In the genomic region with DNA sequence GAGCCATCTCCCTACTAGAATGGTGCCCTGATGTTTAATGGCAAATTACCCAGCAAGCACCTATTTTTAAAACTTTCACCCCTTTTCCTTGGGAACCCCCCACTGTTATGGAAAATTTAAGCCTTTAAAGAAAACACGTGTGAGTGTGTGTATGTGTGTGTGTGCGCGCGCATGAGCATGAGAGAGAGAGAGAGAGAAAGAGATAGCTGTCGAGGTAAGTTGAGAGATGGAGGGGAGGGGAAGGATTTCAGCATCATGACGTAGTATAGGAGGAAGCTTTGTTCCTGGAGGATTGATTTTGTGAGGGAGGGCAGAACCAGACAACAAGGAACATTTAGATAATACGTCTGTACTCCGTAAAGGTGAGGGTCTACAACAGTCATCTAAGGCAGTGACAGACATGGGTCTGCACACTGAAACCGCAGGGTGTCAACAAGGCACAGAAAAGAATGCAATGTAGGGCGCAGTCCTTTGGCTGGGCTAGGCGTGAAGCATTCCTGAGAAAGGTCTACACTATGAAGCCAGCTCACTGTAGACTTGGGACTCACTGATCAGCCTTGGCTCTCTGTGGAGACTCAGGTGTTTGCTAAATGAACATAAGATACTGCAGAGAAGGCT, we compare ENCODE assay signal across 8 cellular contexts.
DNase-seq lines count a peak whose midpoint lies in the region; TF ChIP-seq lines count a peak whose summit lies in the region.

No MANE protein-coding gene starts in this region.

- CTCF ChIA-PET in activated naive CD4-positive, alpha-beta T cell treated with anti-CD3 and anti-CD28 coated beads for 36 hours (lab: Charles Lee), result interaction anchor here (0.8 kb wide), 1 partner anchor 484 kb away, joined by 3 read pairs; no protein-coding TSS in a partner anchor

- WGBS in thymus, result 57% methylated on average over 11 of the region's 11 CpGs

- DNase-seq in activated naive CD4-positive, alpha-beta T cell treated with anti-CD3 and anti-CD28 coated beads for 36 hours, result no peak
- DNase-seq in activated naive CD4-positive, alpha-beta T cell treated with Interleukin-2 at 50 U/mL for 16 hours, result no peak
- peak; percentile 15 for DNase-seq in astrocyte of the spinal cord (ENCODE audit: low read depth, low spot score)
- peak; percentile 26 for DNase-seq in kidney tubule cell (ENCODE audit: low spot score)
- no peak for DNase-seq in DMS 273 treated with DMSO at 0.1 percent for 48 hours (lab: John Stamatoyannopoulos, UW)
- no peak for DNase-seq in NCI-H226
- DNase-seq in midbrain (lab: John Stamatoyannopoulos, UW), result no peak

- H3K27ac ChIP-seq in thymus (ENCODE audit: low read depth), result no peak overlapping the region

- H3K4me3 ChIP-seq in astrocyte of the spinal cord (ENCODE audit: low read depth, low read length) (peak overlapping the region; percentile 48), thymus (ENCODE audit: low read length) (peak overlapping the region; percentile 38)

- H3K9me3 Mint-ChIP-seq in activated naive CD4-positive, alpha-beta T cell treated with anti-CD3 and anti-CD28 coated beads for 36 hours, result peaks cover 4% of the 10 kb centered on the region

- H3K27ac Mint-ChIP-seq in activated naive CD4-positive, alpha-beta T cell treated with anti-CD3 and anti-CD28 coated beads for 36 hours, result no peak overlapping the region

- peaks cover 16% of the 10 kb centered on the region for H3K27me3 Mint-ChIP-seq in activated naive CD4-positive, alpha-beta T cell treated with anti-CD3 and anti-CD28 coated beads for 36 hours (ENCODE audit: low read depth)

- intact Hi-C loops in activated naive CD4-positive, alpha-beta T cell treated with anti-CD3 and anti-CD28 coated beads for 36 hours (cut with micrococcal nuclease), result loop anchor here (1.0 to 10.0 kb wide), 4 partner anchors 85 to 602 kb away; partner anchors contain the start of genes PUM3 and VLDLR

- H3K36me3 ChIP-seq in thymus (ENCODE audit: control insufficient read depth, insufficient read depth), result no peaks in the 10 kb centered on the region

- no peaks in the 10 kb centered on the region for H3K9me3 ChIP-seq in thymus (ENCODE audit: control insufficient read depth)

- peaks cover 15% of the 10 kb centered on the region for H3K4me1 ChIP-seq in thymus (ENCODE audit: control insufficient read depth, insufficient read depth, low read length)

- H3K27me3 ChIP-seq in thymus (ENCODE audit: control insufficient read depth, insufficient read depth), result no peaks in the 10 kb centered on the region

- TF ChIP-seq CTCF in astrocyte of the spinal cord (IDR thresholded peaks at IDR 0.05; ENCODE audit: low read depth, low read length), result no peak

- H3K4me1 Mint-ChIP-seq in activated naive CD4-positive, alpha-beta T cell treated with anti-CD3 and anti-CD28 coated beads for 36 hours (ENCODE audit: low read depth), result peaks cover 10% of the 10 kb centered on the region

- peak overlapping the region; percentile 73 for H3K4me3 Mint-ChIP-seq in activated naive CD4-positive, alpha-beta T cell treated with anti-CD3 and anti-CD28 coated beads for 36 hours

- no peaks in the 10 kb centered on the region for H3K36me3 Mint-ChIP-seq in activated naive CD4-positive, alpha-beta T cell treated with anti-CD3 and anti-CD28 coated beads for 36 hours (ENCODE audit: low read depth)

- in situ Hi-C loops in astrocyte of the spinal cord (cut with HindIII; ENCODE audit: low sequenced_read_pairs), result no loop called here

Comparison
In these comparisons a context has a peak if more than half of its experiments do, and no peak if none do; other contexts are left out.
1. DNase-seq: peak in astrocyte of the spinal cord (single experiment) and kidney tubule cell (single experiment); none in activated naive CD4-positive, alpha-beta T cell treated with anti-CD3 and anti-CD28 coated beads for 36 hours (single experiment), activated naive CD4-positive, alpha-beta T cell treated with Interleukin-2 at 50 U/mL for 16 hours (single experiment), DMS 273 treated with DMSO at 0.1 percent for 48 hours (single experiment), NCI-H226 (single experiment) and midbrain (single experiment).